ENCODE assay signal across 14 cellular contexts in genomic region chr13:34555988-34556387, GRCh38.
"Had no signal": no experiment of that assay in that cellular context is flagged by ENCODE, and none has a peak within 500 bp of the region (broad histone marks: within the 10 kb centered on the region; RNA-seq: fewer than 3 reads in every experiment).

No MANE protein-coding gene starts in this region.

- H3K4me1 ChIP-seq: breast epithelium, pancreas had no signal

- H3K27me3 Mint-ChIP-seq: stimulated activated memory B cell treated with anti-CD40 and anti-IgM and Interleukin-4, amounts not matched to agents 10 μg/mL and 1 μg/mL and 100 μg/mL, for 72 hours had no signal

- H3K27ac ChIP-seq: breast epithelium, pancreas had no signal

- DNase-seq: activated naive CD4-positive, alpha-beta T cell; activated naive CD8-positive, alpha-beta T cell treated with anti-CD3 and anti-CD28 coated beads, Interleukin-2, amount 10 ng/mL, durations not matched to agents 7 days and 5 days; anterior cingulate cortex; endodermal cell; erythroblast; hippocampal formation; kidney; pancreas; stimulated activated CD4-positive, alpha-beta T cell treated with anti-CD3 and anti-CD28 coated beads, Interleukin-2, amount 100 ng/mL, for 48 hours; T1000 had no signal

- H3K4me1 Mint-ChIP-seq: activated naive CD8-positive, alpha-beta T cell treated with anti-CD3 and anti-CD28 coated beads, Interleukin-2, amount 10 ng/mL, durations not matched to agents 7 days and 5 days; stimulated activated memory B cell treated with anti-CD40 and anti-IgM and Interleukin-4, amounts not matched to agents 10 μg/mL and 1 μg/mL and 100 μg/mL, for 72 hours had no signal

- H3K36me3 Mint-ChIP-seq: activated naive CD8-positive, alpha-beta T cell treated with anti-CD3 and anti-CD28 coated beads, Interleukin-2, amount 10 ng/mL, durations not matched to agents 7 days and 5 days; stimulated activated memory B cell treated with anti-CD40 and anti-IgM and Interleukin-4, amounts not matched to agents 10 μg/mL and 1 μg/mL and 100 μg/mL, for 72 hours had no signal

- H3K27ac Mint-ChIP-seq: activated naive CD8-positive, alpha-beta T cell treated with anti-CD3 and anti-CD28 coated beads, Interleukin-2, amount 10 ng/mL, durations not matched to agents 7 days and 5 days; activated T-helper 1 cell treated with anti-CD3 and anti-CD28 coated beads, Interleukin-12 subunit alpha, Interleukin-12 subunit beta, Interleukin-2, Interleukin-4 antibody, amounts not matched to agents 30 ng/mL and 10 ng/mL and 1 ng/mL, durations not matched to agents 14 hours and 24 hours and 36 hours; endodermal cell; stimulated activated memory B cell treated with anti-CD40 and anti-IgM and Interleukin-4, amounts not matched to agents 10 μg/mL and 1 μg/mL and 100 μg/mL, for 72 hours had no signal

- H3K9me3 Mint-ChIP-seq: stimulated activated memory B cell treated with anti-CD40 and anti-IgM and Interleukin-4, amounts not matched to agents 10 μg/mL and 1 μg/mL and 100 μg/mL, for 72 hours had no signal

- H3K4me3 Mint-ChIP-seq: activated naive CD8-positive, alpha-beta T cell treated with anti-CD3 and anti-CD28 coated beads, Interleukin-2, amount 10 ng/mL, durations not matched to agents 7 days and 5 days; activated T-helper 1 cell treated with anti-CD3 and anti-CD28 coated beads, Interleukin-12 subunit alpha, Interleukin-12 subunit beta, Interleukin-2, Interleukin-4 antibody, amounts not matched to agents 30 ng/mL and 10 ng/mL and 1 ng/mL, durations not matched to agents 14 hours and 24 hours and 36 hours; endodermal cell; stimulated activated memory B cell treated with anti-CD40 and anti-IgM and Interleukin-4, amounts not matched to agents 10 μg/mL and 1 μg/mL and 100 μg/mL, for 72 hours had no signal

- H3K4me3 ChIP-seq: breast epithelium, pancreas had no signal

- H3K36me3 ChIP-seq: breast epithelium, pancreas had no signal

- ATAC-seq: activated CD4-positive, CD25-positive, alpha-beta regulatory T cell treated with anti-CD3 and anti-CD28 coated beads, Interleukin-2, amount 50 U/mL, for 24 hours; pancreas; stimulated activated memory B cell treated with anti-CD40 and anti-IgM and Interleukin-4, amounts not matched to agents 10 μg/mL and 1 μg/mL and 100 μg/mL, for 72 hours had no signal

- H3K9me3 ChIP-seq: breast epithelium, pancreas had no signal

- H3K27me3 ChIP-seq: breast epithelium, pancreas had no signal
